Comparison of ENCODE assay signal across 9 cellular contexts in genomic region chr11:125164091-125164421, GRCh38. TPM values are rescaled to one million over a fixed set of nuclear protein-coding genes. Genes with fewer than 3 reads are reported as not detected.
DNase-seq lines count a peak whose midpoint lies in the region; ATAC-seq, FAIRE-seq and TF ChIP-seq lines count a peak whose summit lies in the region.
"Had no signal": no experiment of that assay in that cellular context is flagged by ENCODE, and none has a peak within 500 bp of the region (broad histone marks: within the 10 kb centered on the region; RNA-seq: fewer than 3 reads in every experiment).

No MANE protein-coding gene starts in this region.

- H4K5ac ChIP-seq in H1 (ENCODE audit: insufficient read length, low read depth, low read length) = peak overlapping the region; percentile 18

- TF ChIP-seq CTCF in H1 (IDR thresholded peaks at IDR 0.05; ENCODE audit: control extremely low read depth in 1 of 3, insufficient read depth in 1 of 3, low read depth in 1 of 3, low read length in 3 of 3) = no peak
- TF ChIP-seq CTCF in foreskin fibroblast (IDR thresholded peaks at IDR 0.05; ENCODE audit: low read depth, low read length) = no peak

- no peak overlapping the region for H3K4me3 ChIP-seq in BLaER1
- H3K4me3 ChIP-seq in H1 (ENCODE audit: extremely low read depth in 1 of 4, insufficient read depth in 2 of 4, low read depth in 3 of 4, low read length in 4 of 4) = peak overlapping the region; percentile 27 to 74 (median 44)
- H3K4me3 ChIP-seq in neuron (ENCODE audit: low read length) = peak overlapping the region; percentile 50
- no peak overlapping the region for H3K4me3 ChIP-seq in foreskin fibroblast (ENCODE audit: low read depth in 1 of 2, low read length in 2 of 2)

- H3K9me3 ChIP-seq in BLaER1 (no peaks in the 10 kb centered on the region), H1 (ENCODE audit: insufficient read depth in 2 of 2, low read depth in 1 of 2, low read length in 1 of 2) (no peaks in the 10 kb centered on the region), neuron (ENCODE audit: low read length) (no peaks in the 10 kb centered on the region)

- H3K27ac ChIP-seq in BLaER1 (no peak overlapping the region), H1 (ENCODE audit: low read depth, low read length) (peak overlapping the region; percentile 87; the same call in 1 of the 2 replicates)

- H2BK12ac ChIP-seq in H1 (ENCODE audit: low read depth, low read length) = peak overlapping the region; percentile 60; the same call in 1 of the 2 replicates

- H4K8ac ChIP-seq in H1 (ENCODE audit: extremely low read depth, insufficient read depth, low read length) = no peak overlapping the region

- H2BK20ac ChIP-seq in H1 (ENCODE audit: low read length) = 0 out of 2 replicates have a peak overlapping the region, but pooled peaks have one; percentile 61

- 2% methylated on average over 8 of the region's 8 CpGs; no CpG with 5 or more reads in 1 of the 2 experiments for WGBS in H1 (ENCODE audit: extremely low coverage in 1 of 2, insufficient coverage in 1 of 2, insufficient read length in 1 of 2, insufficient replicate concordance in 2 of 2, low coverage in 1 of 2, low lambda C conversion rate in 2 of 2, missing lambda C conversion rate in 1 of 2), 2 experiments

- H2AFZ ChIP-seq in H1 (ENCODE audit: low read length) (no peak overlapping the region), neuron (ENCODE audit: low read depth, low read length) (no peak overlapping the region)

- peaks cover 25% of the 10 kb centered on the region for H3K23me2 ChIP-seq in H1 (ENCODE audit: low read depth, low read length)

- no peak for TF ChIP-seq RAD21 in H1 (IDR thresholded peaks at IDR 0.05 in 1 of 2, conservative IDR thresholded peaks at IDR 0.05 in 1 of 2; ENCODE audit: low read depth in 2 of 2, low read length in 2 of 2)

- H3K9ac ChIP-seq in BLaER1 = no peak overlapping the region
- H3K9ac ChIP-seq in H1 (replicated peaks in 1 of 4; ENCODE audit: extremely low read depth in 1 of 4, low read depth in 3 of 4, low read length in 3 of 4) = peak overlapping the region in 2 of 4 experiments; percentile 25 to 65; a peak in 3 of 7 replicates

- H3K56ac ChIP-seq in H1 (replicated peaks; ENCODE audit: insufficient read length, low read depth, low read length) = peak overlapping the region; percentile 52

- H3K14ac ChIP-seq in H1 (ENCODE audit: insufficient read length) = no peak overlapping the region

- H3K79me1 ChIP-seq in H1 (ENCODE audit: low read depth, low read length) = no peaks in the 10 kb centered on the region

- H3K27me3 ChIP-seq in BLaER1 (peaks cover 91% of the 10 kb centered on the region), H1 (replicated peaks in 1 of 4; ENCODE audit: control insufficient read depth in 3 of 4, extremely low read depth in 1 of 4, insufficient read depth in 3 of 4, low read length in 3 of 4) (peaks cover 14 to 39% (median 37%) of the 10 kb centered on the region in 4 experiments), neuron (ENCODE audit: insufficient read depth, low read length) (no peaks in the 10 kb centered on the region)

- H2AK5ac ChIP-seq in H1 (ENCODE audit: low read depth, low read length) = no peak overlapping the region

- H2BK120ac ChIP-seq in H1 (replicated peaks; ENCODE audit: low read depth, low read length) = peak overlapping the region; percentile 69

- DNase-seq in NCI-H526 treated with DMSO at 0.1 percent for 48 hours (lab: John Stamatoyannopoulos, UW) (peak; percentile 51), H1 (ENCODE audit: low read depth in 1 of 2, low spot score in 2 of 2) (no peak), foreskin fibroblast (no peak), NCI-H524 treated with DMSO at 0.1 percent for 48 hours (lab: John Stamatoyannopoulos, UW) (no peak), cerebellar nuclear complex (lab: John Stamatoyannopoulos, UW) (no peak)
- DNase-seq: DMS153 had no signal

- no peak for TF ChIP-seq EP300 in H1 (IDR thresholded peaks at IDR 0.05; ENCODE audit: borderline replicate concordance in 1 of 2, low read depth in 2 of 2, low read length in 2 of 2)

- TF ChIP-seq POLR2A in H1 (IDR thresholded peaks at IDR 0.05; ENCODE audit: control extremely low read depth in 1 of 2, low read depth in 2 of 2, low read length in 2 of 2) = no peak

- H3K23ac ChIP-seq in H1 (ENCODE audit: insufficient read length) = no peak overlapping the region

- H3K36me3 ChIP-seq in BLaER1 = no peaks in the 10 kb centered on the region
- no peaks in the 10 kb centered on the region for H3K36me3 ChIP-seq in H1 (ENCODE audit: control insufficient read depth in 2 of 4, insufficient read depth in 4 of 4, low read length in 3 of 4)
- H3K36me3 ChIP-seq in neuron (ENCODE audit: insufficient read depth, low read length) = no peaks in the 10 kb centered on the region

- POLR2A ChIA-PET in H1 (lab: Charles Lee; ENCODE audit: partially characterized antibody) = interaction anchor here (0.7 to 1.2 kb wide), 4 partner anchors 44 to 421 kb away, joined by 3 to 4 read pairs (median 3); no protein-coding TSS in a partner anchor

- H2BK15ac ChIP-seq in H1 (ENCODE audit: low read length) = no peak overlapping the region

- peak overlapping the region; percentile 99; the same call in 1 of the 2 replicates for H2BK5ac ChIP-seq in H1 (ENCODE audit: low read depth, low read length)

- CTCF ChIA-PET in H1 (lab: Charles Lee; ENCODE audit: partially characterized antibody) = interaction anchor here (0.6 to 13.4 kb wide), 15 partner anchors 11 to 241 kb away, joined by 3 to 123 read pairs (median 4); no protein-coding TSS in a partner anchor

- peak overlapping the region; percentile 98; the same call in 1 of the 2 replicates for H3K4me2 ChIP-seq in BLaER1
- peak overlapping the region; percentile 64 to 98 for H3K4me2 ChIP-seq in H1 (ENCODE audit: insufficient read depth in 1 of 2, low read depth in 2 of 2, low read length in 2 of 2)

- H3K4me1 ChIP-seq in BLaER1 = peaks cover 17% of the 10 kb centered on the region
- H3K4me1 ChIP-seq in H1 (replicated peaks in 1 of 4; ENCODE audit: control insufficient read depth in 3 of 4, insufficient read depth in 4 of 4, low read length in 3 of 4) = peaks cover 19 to 38% (median 26%) of the 10 kb centered on the region in 4 experiments
- H3K4me1 ChIP-seq in neuron (ENCODE audit: insufficient read depth, low read length) = peaks cover 48% of the 10 kb centered on the region

- FAIRE-seq in H1 (lab: Jason Lieb, UNC) = no peak

- ATAC-seq in GM18909 (IDR thresholded peaks at IDR 0.05; ENCODE audit: poor library complexity, unreplicated experiment) = no peak

- H4K20me1 ChIP-seq in BLaER1 = peaks cover 40% of the 10 kb centered on the region
- H4K20me1 ChIP-seq in H1 (replicated peaks in 1 of 2; ENCODE audit: control insufficient read depth in 1 of 2, insufficient read depth in 2 of 2, low read length in 2 of 2) = no peaks in the 10 kb centered on the region

- peak overlapping the region; percentile 44 for H4K91ac ChIP-seq in H1 (replicated peaks; ENCODE audit: insufficient read length, low read length)

- no peak overlapping the region for H3K4ac ChIP-seq in H1 (replicated peaks; ENCODE audit: insufficient read length, low read depth, low read length)

- no peaks in the 10 kb centered on the region for H3K79me2 ChIP-seq in H1 (ENCODE audit: control insufficient read depth in 1 of 2, insufficient read depth in 2 of 2, low read length in 2 of 2)

- H3K18ac ChIP-seq in H1 (ENCODE audit: extremely low read depth, low read length) = peak overlapping the region; percentile 87; the same call in 1 of the 2 replicates

TF ChIP-seq in H1, 55 proteins besides CTCF, POLR2A, EP300 and RAD21 (continues in another document):
- TF ChIP-seq KDM4A (IDR thresholded peaks at IDR 0.05; ENCODE audit: low read depth, low read length, severe bottlenecking) (peak; percentile 8), CTBP2 (IDR thresholded peaks at IDR 0.05; ENCODE audit: borderline replicate concordance, insufficient read depth, insufficient read length, low read length) (peak; percentile 36), RBBP5 (IDR thresholded peaks at IDR 0.05; ENCODE audit: borderline replicate concordance, low read depth, low read length) (no peak), SIRT6 (IDR thresholded peaks at IDR 0.05; ENCODE audit: low read length) (no peak), GABPA (IDR thresholded peaks at IDR 0.05; ENCODE audit: borderline replicate concordance, insufficient read depth, low read length) (no peak), MAX (IDR thresholded peaks at IDR 0.05) (no peak), NRF1 (IDR thresholded peaks at IDR 0.05; ENCODE audit: low read depth, low read length) (no peak)

RNA-seq across cellular contexts. Expression of gene PKNOX2, which starts 0.5 kb away (rescaled TPM):
- 1.9 and 2.0 TPM in 2 replicates for total RNA-seq in H1 (2021; fragmentation: NEBNext Ultra II Directional; extraction: Animal tissue kit (Norgen Biotek cat#: 25700))
- 2.0 and 2.5 TPM in 2 replicates for polyA plus RNA-seq in H1 (2011; rRNA removed)
- polyA plus RNA-seq in H1 (2011; cell fraction: cytosol; rRNA removed) = 1.3 TPM
- 2.1 TPM for polyA plus RNA-seq in H1 (2011; cell fraction: nucleus; rRNA removed)
- polyA plus RNA-seq in H1 (2012, experiment 1 of 2) = 2.4 to 3.4 TPM (median 2.8 TPM) in 4 replicates
- 1.4 TPM for polyA plus RNA-seq in H1 (2012, experiment 2 of 2)
- 0.26 TPM for polyA plus RNA-seq in H1 (2013, experiment 1 of 2)
- polyA plus RNA-seq in H1 (2013, experiment 2 of 2) = 0.24 TPM
- polyA minus RNA-seq in H1 (2011; rRNA and poly(A)+ RNA removed) = 1.8 and 1.9 TPM in 2 replicates
- 1.4 TPM for polyA minus RNA-seq in H1 (2011; cell fraction: cytosol; rRNA and poly(A)+ RNA removed)
- polyA minus RNA-seq in H1 (2011; cell fraction: nucleus; rRNA and poly(A)+ RNA removed) = 5.6 TPM

RNA-seq across cellular contexts. Expression of gene TMEM218, which starts 52.6 kb away (rescaled TPM):
- total RNA-seq in H1 (2021; fragmentation: NEBNext Ultra II Directional; extraction: Animal tissue kit (Norgen Biotek cat#: 25700)) = 17.0 and 17.3 TPM in 2 replicates
- polyA plus RNA-seq in H1 (2011; rRNA removed) = 30.5 and 33.5 TPM in 2 replicates
- polyA plus RNA-seq in H1 (2011; cell fraction: cytosol; rRNA removed) = 29.4 TPM
- polyA plus RNA-seq in H1 (2011; cell fraction: nucleus; rRNA removed) = 15.6 TPM
- polyA plus RNA-seq in H1 (2012, experiment 1 of 2) = 16.9 to 20.3 TPM (median 18.0 TPM) in 4 replicates
- 13.3 TPM for polyA plus RNA-seq in H1 (2012, experiment 2 of 2)
- 13.5 TPM for polyA plus RNA-seq in H1 (2013, experiment 1 of 2)
- 15.3 TPM for polyA plus RNA-seq in H1 (2013, experiment 2 of 2)
- 11.7 and 14.4 TPM in 2 replicates for polyA minus RNA-seq in H1 (2011; rRNA and poly(A)+ RNA removed)
- 8.3 TPM for polyA minus RNA-seq in H1 (2011; cell fraction: cytosol; rRNA and poly(A)+ RNA removed)
- 13.3 TPM for polyA minus RNA-seq in H1 (2011; cell fraction: nucleus; rRNA and poly(A)+ RNA removed)

Comparison
In these comparisons a context has a peak if more than half of its experiments do, and no peak if none do; other contexts are left out.
1. H3K4me3 ChIP-seq: peak in H1 (4 of 4) and neuron (single experiment); none in BLaER1 (single experiment) and foreskin fibroblast (0 of 2).